Comparison of ENCODE assay signal across 22 cellular contexts in the genomic region with DNA sequence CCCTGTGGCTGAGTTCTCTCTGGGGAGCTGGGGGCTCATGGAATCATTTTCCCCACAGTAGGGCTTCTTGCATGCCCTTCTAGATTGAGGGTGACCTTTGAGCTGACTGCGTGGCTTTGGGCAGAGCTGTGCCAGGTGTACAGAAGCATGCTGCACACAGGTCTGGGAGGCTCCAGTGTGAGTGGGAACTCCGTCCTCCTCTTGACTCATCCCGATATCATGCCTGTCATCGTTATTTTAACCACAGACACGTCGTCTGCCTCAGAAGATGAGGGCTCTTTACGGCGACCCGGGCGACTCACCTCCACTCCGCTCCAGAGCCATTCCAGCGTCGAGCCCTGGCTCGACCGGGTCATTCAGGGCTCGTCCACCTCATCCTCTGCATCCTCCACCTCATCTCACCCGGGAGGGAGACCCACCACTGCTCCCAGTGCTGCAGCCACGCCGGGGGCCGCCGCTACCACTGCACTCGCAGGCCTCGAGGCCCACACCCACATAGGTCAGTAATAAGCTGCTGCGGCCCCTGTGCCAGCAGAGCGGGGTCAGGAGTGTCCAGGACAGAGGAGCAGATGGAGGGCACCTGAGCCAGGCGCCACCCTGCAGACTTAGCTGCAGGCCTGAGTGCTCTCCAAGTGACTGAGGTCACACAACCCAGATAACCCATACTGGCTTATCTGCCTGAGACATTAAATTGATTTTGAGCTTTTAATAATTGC. TPM values are rescaled to one million over a fixed set of nuclear protein-coding genes. Genes with fewer than 3 reads are reported as not detected.
DNase-seq lines count a peak whose midpoint lies in the region; ATAC-seq, FAIRE-seq and TF ChIP-seq lines count a peak whose summit lies in the region.
"Had no signal": no experiment of that assay in that cellular context is flagged by ENCODE, and none has a peak within 500 bp of the region (broad histone marks: within the 10 kb centered on the region; RNA-seq: fewer than 3 reads in every experiment).

No MANE protein-coding gene starts in this region.

- H3K4me2 ChIP-seq in SK-N-SH, result no peak overlapping the region
- H3K4me2 ChIP-seq: A549 had no signal

- peaks cover 19% of the 10 kb centered on the region; the same call in 1 of the 2 replicates for H3K79me2 ChIP-seq in SK-N-SH (ENCODE audit: insufficient read depth)

- TF ChIP-seq CTCF in SK-N-SH (IDR thresholded peaks at IDR 0.05), result no peak
- no peak for TF ChIP-seq CTCF in fibroblast of mammary gland (conservative IDR thresholded peaks at IDR 0.05; ENCODE audit: control insufficient read depth, insufficient read depth, low read depth, low read length)

- no peak overlapping the region for H3K4me3 ChIP-seq in SK-N-SH (ENCODE audit: low read depth in 2 of 2, low read length in 1 of 2)
- no peak overlapping the region for H3K4me3 ChIP-seq in fibroblast of mammary gland (ENCODE audit: control insufficient read depth, low read depth, low read length)
- H3K4me3 ChIP-seq: A549, prostate gland, transverse colon had no signal

- H3K9me2 ChIP-seq in SK-N-SH, result no peaks in the 10 kb centered on the region

- no peak overlapping the region for H2AFZ ChIP-seq in SK-N-SH (ENCODE audit: low read depth)

- no peak overlapping the region for H3K27ac Mint-ChIP-seq in activated naive CD8-positive, alpha-beta T cell treated with anti-CD3 and anti-CD28 coated beads, Interleukin-2, amount 50 U/mL, for 24 hours
- no peak overlapping the region for H3K27ac Mint-ChIP-seq in activated naive CD8-positive, alpha-beta T cell treated with anti-CD3 and anti-CD28 coated beads for 36 hours

- peak; percentile 65 for ATAC-seq in activated naive CD8-positive, alpha-beta T cell treated with anti-CD3 and anti-CD28 coated beads, Interleukin-2, amount 50 U/mL, for 24 hours
- ATAC-seq in HG03378 (IDR thresholded peaks at IDR 0.05; ENCODE audit: unreplicated experiment) (no peak), HG03442 (IDR thresholded peaks at IDR 0.05; ENCODE audit: unreplicated experiment) (no peak)
- ATAC-seq: A549; effector memory CD8-positive, alpha-beta T cell had no signal

- peaks cover 28% of the 10 kb centered on the region for H3K36me3 Mint-ChIP-seq in activated naive CD8-positive, alpha-beta T cell treated with anti-CD3 and anti-CD28 coated beads, Interleukin-2, amount 50 U/mL, for 24 hours (ENCODE audit: low read depth)
- peaks cover 11% of the 10 kb centered on the region for H3K36me3 Mint-ChIP-seq in activated naive CD8-positive, alpha-beta T cell treated with anti-CD3 and anti-CD28 coated beads for 36 hours

- CTCF ChIA-PET in SK-N-SH (lab: Yijun Ruan, JAX), result no interaction called here

- no peak for TF ChIP-seq RAD21 in SK-N-SH (IDR thresholded peaks at IDR 0.05; ENCODE audit: low read length)

- WGBS in SK-N-SH (ENCODE audit: low lambda C conversion rate), result 78% methylated on average over 26 of the region's 26 CpGs

- peaks cover 17% of the 10 kb centered on the region for H3K4me1 Mint-ChIP-seq in activated naive CD8-positive, alpha-beta T cell treated with anti-CD3 and anti-CD28 coated beads, Interleukin-2, amount 50 U/mL, for 24 hours
- H3K4me1 Mint-ChIP-seq in activated naive CD8-positive, alpha-beta T cell treated with anti-CD3 and anti-CD28 coated beads for 36 hours, result peaks cover 20% of the 10 kb centered on the region

- TF ChIP-seq EP300 in SK-N-SH (IDR thresholded peaks at IDR 0.05; ENCODE audit: borderline replicate concordance in 1 of 2, low read depth in 1 of 2, low read length in 1 of 2), result no peak

- FAIRE-seq in urothelium cell line (lab: Jason Lieb, UNC), result no peak
- FAIRE-seq: A549, GM19239, small intestine had no signal

- no peaks in the 10 kb centered on the region for H3K9me3 Mint-ChIP-seq in activated naive CD8-positive, alpha-beta T cell treated with anti-CD3 and anti-CD28 coated beads, Interleukin-2, amount 50 U/mL, for 24 hours
- no peaks in the 10 kb centered on the region for H3K9me3 Mint-ChIP-seq in activated naive CD8-positive, alpha-beta T cell treated with anti-CD3 and anti-CD28 coated beads for 36 hours
- H3K9me3 Mint-ChIP-seq: CD14-positive monocyte; effector memory CD8-positive, alpha-beta T cell had no signal

- no peaks in the 10 kb centered on the region for H4K20me1 ChIP-seq in SK-N-SH (ENCODE audit: insufficient read depth)

- H3K27me3 Mint-ChIP-seq in activated naive CD8-positive, alpha-beta T cell treated with anti-CD3 and anti-CD28 coated beads, Interleukin-2, amount 50 U/mL, for 24 hours, result no peaks in the 10 kb centered on the region
- no peaks in the 10 kb centered on the region for H3K27me3 Mint-ChIP-seq in activated naive CD8-positive, alpha-beta T cell treated with anti-CD3 and anti-CD28 coated beads for 36 hours
- H3K27me3 Mint-ChIP-seq: activated naive CD8-positive, alpha-beta T cell; effector memory CD8-positive, alpha-beta T cell; naive B cell had no signal

- POLR2A ChIA-PET in SK-N-SH (lab: Yijun Ruan, JAX), result interaction anchor here (0.7 kb wide), 1 partner anchor 75 kb away, joined by 3 read pairs; no protein-coding TSS in a partner anchor

- DNase-seq in activated naive CD8-positive, alpha-beta T cell treated with anti-CD3 and anti-CD28 coated beads, Interleukin-2, amount 50 U/mL, for 24 hours, result no peak
- no peak for DNase-seq in activated naive CD8-positive, alpha-beta T cell treated with anti-CD3 and anti-CD28 coated beads for 36 hours
- DNase-seq in SK-N-SH, result no peak
- DNase-seq in fibroblast of mammary gland (ENCODE audit: low read depth), result peak; percentile 52
- peak; percentile 10 for DNase-seq in urothelium cell line (ENCODE audit: low spot score)
- DNase-seq in cardiac septum (ENCODE audit: low spot score), result no peak
- DNase-seq: DMS53; effector memory CD8-positive, alpha-beta T cell; KG1; naive B cell; NCI-H345; SIG-M5; small intestine; T-helper 9 cell; transverse colon had no signal

- peaks cover 0 to 15% of the 10 kb centered on the region in 2 experiments for H3K4me1 ChIP-seq in SK-N-SH (ENCODE audit: control insufficient read depth in 1 of 2, insufficient read depth in 2 of 2, low read depth in 1 of 2, low read length in 1 of 2)

- intact Hi-C loops in cardiac septum (cut with DNase I), result no loop called here

- H3K9ac ChIP-seq in SK-N-SH, result no peak overlapping the region

- H3K36me3 ChIP-seq in SK-N-SH (replicated peaks in 1 of 2; ENCODE audit: control insufficient read depth in 1 of 2, insufficient read depth in 2 of 2, low read length in 1 of 2), result peaks cover 40 to 43% of the 10 kb centered on the region in 2 experiments

- no peak overlapping the region for H3K4me3 Mint-ChIP-seq in activated naive CD8-positive, alpha-beta T cell treated with anti-CD3 and anti-CD28 coated beads, Interleukin-2, amount 50 U/mL, for 24 hours
- no peak overlapping the region for H3K4me3 Mint-ChIP-seq in activated naive CD8-positive, alpha-beta T cell treated with anti-CD3 and anti-CD28 coated beads for 36 hours
- H3K4me3 Mint-ChIP-seq: activated naive CD8-positive, alpha-beta T cell; CD14-positive monocyte; effector memory CD8-positive, alpha-beta T cell; naive B cell had no signal

- H3F3A ChIP-seq in SK-N-SH (replicated peaks; ENCODE audit: insufficient read depth), result no peaks in the 10 kb centered on the region

- no peaks in the 10 kb centered on the region for H3K9me3 ChIP-seq in SK-N-SH
- H3K9me3 ChIP-seq: A549, prostate gland, transverse colon had no signal

- no peak overlapping the region for H3K27ac ChIP-seq in SK-N-SH (ENCODE audit: low read depth in 2 of 2, low read length in 1 of 2)
- H3K27ac ChIP-seq: A549, prostate gland, transverse colon had no signal

- no peaks in the 10 kb centered on the region for H3K27me3 ChIP-seq in SK-N-SH (ENCODE audit: insufficient read depth)
- H3K27me3 ChIP-seq: transverse colon had no signal

TF ChIP-seq in SK-N-SH, 30 proteins besides CTCF, POLR2A, EP300 and RAD21:
- TF ChIP-seq TCF12 (IDR thresholded peaks at IDR 0.05) (0 out of 2 replicates have a peak, but pooled peaks have one; percentile 11), FOSL2 (IDR thresholded peaks at IDR 0.05; ENCODE audit: borderline replicate concordance, low read depth) (peak; percentile 11; the same call in 1 of the 2 replicates)
- TF ChIP-seq, protein P1, sequence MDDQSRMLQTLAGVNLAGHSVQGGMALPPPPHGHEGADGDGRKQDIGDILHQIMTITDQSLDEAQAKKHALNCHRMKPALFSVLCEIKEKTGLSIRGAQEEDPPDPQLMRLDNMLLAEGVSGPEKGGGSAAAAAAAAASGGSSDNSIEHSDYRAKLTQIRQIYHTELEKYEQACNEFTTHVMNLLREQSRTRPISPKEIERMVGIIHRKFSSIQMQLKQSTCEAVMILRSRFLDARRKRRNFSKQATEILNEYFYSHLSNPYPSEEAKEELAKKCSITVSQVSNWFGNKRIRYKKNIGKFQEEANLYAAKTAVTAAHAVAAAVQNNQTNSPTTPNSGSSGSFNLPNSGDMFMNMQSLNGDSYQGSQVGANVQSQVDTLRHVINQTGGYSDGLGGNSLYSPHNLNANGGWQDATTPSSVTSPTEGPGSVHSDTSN (IDR thresholded peaks at IDR 0.05), result 0 out of 2 replicates have a peak, but pooled peaks have one; percentile 16
- TF ChIP-seq, protein P2, sequence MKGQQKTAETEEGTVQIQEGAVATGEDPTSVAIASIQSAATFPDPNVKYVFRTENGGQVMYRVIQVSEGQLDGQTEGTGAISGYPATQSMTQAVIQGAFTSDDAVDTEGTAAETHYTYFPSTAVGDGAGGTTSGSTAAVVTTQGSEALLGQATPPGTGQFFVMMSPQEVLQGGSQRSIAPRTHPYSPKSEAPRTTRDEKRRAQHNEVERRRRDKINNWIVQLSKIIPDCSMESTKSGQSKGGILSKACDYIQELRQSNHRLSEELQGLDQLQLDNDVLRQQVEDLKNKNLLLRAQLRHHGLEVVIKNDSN (IDR thresholded peaks at IDR 0.05; ENCODE audit: borderline replicate concordance, low read depth), result no peak

RNA-seq across cellular contexts. Expression of a gene that starts 39.8 kb away (rescaled TPM):
- 10 to 100 TPM; 19.0 to 21.2 TPM for total RNA-seq in activated naive CD8-positive, alpha-beta T cell treated with anti-CD3 and anti-CD28 coated beads for 36 hours
- 26.9 and 33.1 TPM in 2 replicates for polyA plus RNA-seq in SK-N-SH (2012; rRNA removed)
- 15.2 and 16.7 TPM in 2 replicates for polyA plus RNA-seq in SK-N-SH (2012; cell fraction: cytosol; rRNA removed)
- 105 and 109 TPM in 2 replicates for polyA plus RNA-seq in SK-N-SH (2012; cell fraction: nucleus; rRNA removed)
- 38.9 TPM for total RNA-seq in cardiac septum

Comparison
In these comparisons a context has a peak if more than half of its experiments do, and no peak if none do; other contexts are left out.
1. DNase-seq: peak in fibroblast of mammary gland (single experiment) and urothelium cell line (single experiment); none in activated naive CD8-positive, alpha-beta T cell treated with anti-CD3 and anti-CD28 coated beads, Interleukin-2, amount 50 U/mL, for 24 hours (single experiment), activated naive CD8-positive, alpha-beta T cell treated with anti-CD3 and anti-CD28 coated beads for 36 hours (single experiment), SK-N-SH (single experiment) and cardiac septum (single experiment).